Comparison of ENCODE assay signal across 10 cellular contexts in the genomic region with DNA sequence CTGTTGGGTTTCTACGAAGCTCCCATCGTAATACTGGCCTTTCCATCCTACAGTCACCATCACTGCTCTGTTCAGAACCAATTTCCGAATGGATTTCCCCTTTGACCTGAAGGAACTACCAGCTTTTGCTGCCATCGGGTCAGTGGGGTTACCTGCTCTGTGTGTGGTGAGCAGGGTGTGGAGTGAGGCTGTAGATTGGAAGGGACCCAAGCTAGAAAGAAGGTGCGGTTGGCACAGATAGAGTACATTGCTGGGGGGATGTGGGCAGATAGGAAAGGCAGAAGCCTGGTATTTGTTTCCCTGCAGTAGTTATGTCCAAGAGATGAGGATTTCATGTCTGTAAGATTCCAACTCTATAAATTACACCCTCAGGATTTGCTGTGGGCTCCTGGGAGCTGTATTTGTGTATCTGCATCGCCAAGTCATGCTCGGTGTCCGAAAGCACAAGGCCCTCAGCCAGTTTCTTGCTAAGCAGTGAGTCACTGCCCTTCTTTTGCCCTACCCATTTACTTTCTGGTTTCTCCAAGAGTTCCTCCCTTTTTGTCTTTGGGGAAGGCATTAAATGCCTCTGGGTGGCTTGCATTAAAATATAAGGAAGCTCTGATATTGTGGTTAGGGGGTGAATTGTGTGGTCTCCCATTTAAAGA. TPM values are rescaled to one million over a fixed set of nuclear protein-coding genes. Genes with fewer than 3 reads are reported as not detected.
DNase-seq lines count a peak whose midpoint lies in the region; ATAC-seq and TF ChIP-seq lines count a peak whose summit lies in the region.
"Had no signal": no experiment of that assay in that cellular context is flagged by ENCODE, and none has a peak within 500 bp of the region (broad histone marks: within the 10 kb centered on the region; RNA-seq: fewer than 3 reads in every experiment).

No MANE protein-coding gene starts in this region.

- TF ChIP-seq CTCF in fibroblast of villous mesenchyme (IDR thresholded peaks at IDR 0.05; ENCODE audit: insufficient read depth, low read depth, low read length): no peak

- no peak overlapping the region for H3K4me3 ChIP-seq in fibroblast of villous mesenchyme (ENCODE audit: low read depth, low read length)

- no peak for ATAC-seq in GM18520 (IDR thresholded peaks at IDR 0.05; ENCODE audit: unreplicated experiment)

- DNase-seq in H4 (ENCODE audit: low spot score) (peak; percentile 78), T1000 (lab: John Stamatoyannopoulos, UW) (peak; percentile 66), fibroblast of villous mesenchyme (ENCODE audit: low read depth) (peak; percentile 80), smooth muscle cell of the brain vasculature (ENCODE audit: low read depth, low spot score) (peak; percentile 41), pons (ENCODE audit: low spot score) (no peak), SHP77 (lab: John Stamatoyannopoulos, UW) (no peak)
- DNase-seq: activated T-cell treated with anti-CD3 and anti-CD28 coated beads for 4 hours, NCI-H524 had no signal

RNA-seq across cellular contexts. Expression of gene CLCN1, which starts 15.4 kb away (rescaled TPM):
- total RNA-seq in H4 (2014; rRNA removed; shearing (Covaris generic)): not detected in 2 replicates
- under 0.01 TPM in 2 replicates for total RNA-seq in fibroblast of villous mesenchyme
- total RNA-seq: dermis microvascular lymphatic vessel endothelial cell had no signal

RNA-seq across cellular contexts. Expression of gene FAM131B, which starts 31.2 kb away (rescaled TPM):
- 2.0 and 3.1 TPM in 2 replicates for total RNA-seq in H4 (2014; rRNA removed; shearing (Covaris generic))
- total RNA-seq in fibroblast of villous mesenchyme: 1.3 and 2.2 TPM in 2 replicates

RNA-seq across cellular contexts. Expression of gene CASP2, which starts 43.2 kb away (rescaled TPM):
- 20.2 and 37.7 TPM in 2 replicates for total RNA-seq in H4 (2014; rRNA removed; shearing (Covaris generic))
- total RNA-seq in fibroblast of villous mesenchyme: 11.9 and 16.0 TPM in 2 replicates

RNA-seq across cellular contexts. Expression of gene TMEM139, which starts 46.5 kb away (rescaled TPM):
- 0.62 and 1.2 TPM in 2 replicates for total RNA-seq in H4 (2014; rRNA removed; shearing (Covaris generic))
- not detected in 2 replicates for total RNA-seq in fibroblast of villous mesenchyme
- total RNA-seq: dermis microvascular lymphatic vessel endothelial cell had no signal

RNA-seq across cellular contexts. Expression of gene ZYX, which starts 49.8 kb away (rescaled TPM):
- 31.2 and 43.3 TPM in 2 replicates for total RNA-seq in H4 (2014; rRNA removed; shearing (Covaris generic))
- 71.7 and 96.3 TPM in 2 replicates for total RNA-seq in fibroblast of villous mesenchyme

Comparison
In these comparisons a context has a peak if more than half of its experiments do, and no peak if none do; other contexts are left out.
1. DNase-seq: peak in H4 (single experiment), T1000 (single experiment), fibroblast of villous mesenchyme (single experiment) and smooth muscle cell of the brain vasculature (single experiment); none in pons (single experiment) and SHP77 (0 of 2).